In genomic region chr5:50513028-50513457, GRCh38 we compare ENCODE assay signal across 8 cellular contexts.
DNase-seq lines count a peak whose midpoint lies in the region; ATAC-seq, FAIRE-seq and TF ChIP-seq lines count a peak whose summit lies in the region.
"Not testable (repeated sequence)": the region's sequence is repeated elsewhere in the genome, so short reads cannot be mapped to it uniquely, and the experiment has no call there.

No MANE protein-coding gene starts in this region.

- TF ChIP-seq CTCF in GM06990 (IDR thresholded peaks at IDR 0.05; ENCODE audit: insufficient read depth, low read length, poor library complexity, severe bottlenecking) = peak; percentile 13
- TF ChIP-seq CTCF in Panc1 (IDR thresholded peaks at IDR 0.05) = peak; percentile 45; the same call in 1 of the 2 replicates
- peak in 5 of 7 experiments; percentile 18 to 44 (median 25) for TF ChIP-seq CTCF in body of pancreas (IDR thresholded peaks at IDR 0.05)
- TF ChIP-seq CTCF in esophagus squamous epithelium (IDR thresholded peaks at IDR 0.05) = peak in 4 of 6 experiments; percentile 17 to 37 (median 26)
- TF ChIP-seq CTCF in pancreas (IDR thresholded peaks at IDR 0.05) = peak in 2 of 4 donors; percentile 19 to 24

- CTCF ChIA-PET in Panc1 (lab: Charles Lee) = not testable (repeated sequence)

- H3K4me3 ChIP-seq in GM06990 (replicated peaks; ENCODE audit: low read depth, low read length); Panc1 (ENCODE audit: low read depth in 2 of 2, low read length in 2 of 2); body of pancreas; esophagus squamous epithelium; pancreas: not testable (repeated sequence)

- not testable (repeated sequence) for H3K36me3 ChIP-seq in GM06990 (ENCODE audit: control insufficient read depth, insufficient read depth, low read length); Panc1 (ENCODE audit: control insufficient read depth, insufficient read depth, low read length); body of pancreas (replicated peaks in 1 of 2; ENCODE audit: insufficient read depth in 1 of 2, low read depth in 2 of 2); esophagus squamous epithelium; pancreas

- not testable (repeated sequence) for TF ChIP-seq POLR2A in body of pancreas (IDR thresholded peaks at IDR 0.05); esophagus squamous epithelium (IDR thresholded peaks at IDR 0.05)

- ATAC-seq in Panc1, body of pancreas, pancreas: not testable (repeated sequence)

- H3K27me3 ChIP-seq in GM06990 (replicated peaks; ENCODE audit: control insufficient read depth, insufficient read depth, low read length); Panc1 (ENCODE audit: control insufficient read depth, insufficient read depth, low read length); body of pancreas; esophagus squamous epithelium; pancreas: not testable (repeated sequence)

- H3K4me1 ChIP-seq in Panc1 (ENCODE audit: control insufficient read depth, insufficient read depth, low read length); body of pancreas; esophagus squamous epithelium; pancreas: not testable (repeated sequence)

- in situ Hi-C loops in Panc1 (cut with HindIII; ENCODE audit: low pct_unique_long_range_greater_than_20kb, low sequenced_read_pairs) = not testable (repeated sequence)

- BruUV-seq in Panc1 (replicated peaks; lab: Mats Ljungman, UMichigan) = not testable (repeated sequence)

- intact Hi-C loops in Panc1 (cut with micrococcal nuclease; ENCODE audit: unreplicated experiment) = loop anchor here (5.0 kb wide), 2 partner anchors 171 to 239 kb away; no protein-coding TSS in a partner anchor
- intact Hi-C loops in body of pancreas (cut with DNase I); esophagus squamous epithelium (cut with DNase I); pancreas (cut with DNase I): not testable (repeated sequence)

- FAIRE-seq in A204.1 (lab: Jason Lieb, UNC) (peak; percentile 97), pancreas (lab: Jason Lieb, UNC) (peak; percentile 91)

- H3K9me3 ChIP-seq in Panc1 (ENCODE audit: control insufficient read depth, insufficient read depth, low read depth, low read length); body of pancreas; esophagus squamous epithelium; pancreas: not testable (repeated sequence)

- POLR2A ChIA-PET in Panc1 (lab: Charles Lee) = not testable (repeated sequence)

- DNase-seq in GM06990 (ENCODE audit: extremely low read depth, insufficient read length); Panc1 (ENCODE audit: low read depth, low spot score); body of pancreas; esophagus squamous epithelium (lab: John Stamatoyannopoulos, UW); pancreas: not testable (repeated sequence)
- peak; percentile 14 for DNase-seq in NAMALWA (ENCODE audit: low spot score)
- peak; percentile 2 for DNase-seq in left kidney (ENCODE audit: low read depth, low spot score)

- not testable (repeated sequence) for H3K27ac ChIP-seq in Panc1 (ENCODE audit: low read length); body of pancreas; esophagus squamous epithelium; pancreas
